Comparison of ENCODE assay signal across 1 cellular context in the genomic region with DNA sequence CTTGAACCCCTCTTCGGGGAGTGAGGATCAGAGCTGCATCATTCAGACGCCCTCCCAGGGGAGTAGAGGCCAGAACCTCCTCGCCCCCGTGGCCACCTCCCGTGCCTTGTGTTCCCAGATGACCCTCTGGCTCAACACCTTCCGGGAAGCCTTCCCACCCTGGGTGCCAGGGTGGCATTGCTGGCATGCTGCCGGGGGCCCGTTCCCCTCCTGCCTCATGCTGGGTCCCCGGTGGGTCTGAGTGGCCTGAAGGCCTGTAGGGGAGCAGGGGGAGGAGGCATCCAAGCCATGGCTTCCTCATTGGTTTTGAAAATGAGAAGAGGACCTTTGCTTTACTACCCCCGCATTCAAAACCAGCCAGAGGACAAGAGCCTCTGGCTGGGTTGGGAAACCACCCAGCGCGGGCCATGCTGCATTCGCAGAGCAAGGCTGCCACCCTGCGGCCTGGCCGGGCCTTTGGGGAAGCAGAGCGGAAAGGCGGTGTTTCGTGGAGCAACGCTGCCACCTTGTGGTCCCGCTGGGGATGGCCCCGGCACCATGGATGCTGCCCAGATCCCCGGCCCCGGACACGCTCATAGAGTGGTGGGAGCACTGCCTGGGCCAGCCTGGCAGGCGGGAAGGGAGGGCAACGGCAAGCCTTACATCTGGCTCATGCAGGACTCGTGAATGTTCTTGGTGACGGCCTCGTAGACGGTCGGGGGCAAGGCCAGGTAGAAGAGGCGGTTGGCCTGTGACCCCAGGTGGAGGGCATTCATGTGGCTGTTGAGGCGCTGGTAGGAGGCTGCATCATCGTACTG.
TF ChIP-seq lines count a peak whose summit lies in the region.

No MANE protein-coding gene starts in this region.

TF ChIP-seq in HEK293, 187 proteins besides CTCF, POLR2A, EP300 and RAD21 (continued from another document):
- TF ChIP-seq, protein P1, sequence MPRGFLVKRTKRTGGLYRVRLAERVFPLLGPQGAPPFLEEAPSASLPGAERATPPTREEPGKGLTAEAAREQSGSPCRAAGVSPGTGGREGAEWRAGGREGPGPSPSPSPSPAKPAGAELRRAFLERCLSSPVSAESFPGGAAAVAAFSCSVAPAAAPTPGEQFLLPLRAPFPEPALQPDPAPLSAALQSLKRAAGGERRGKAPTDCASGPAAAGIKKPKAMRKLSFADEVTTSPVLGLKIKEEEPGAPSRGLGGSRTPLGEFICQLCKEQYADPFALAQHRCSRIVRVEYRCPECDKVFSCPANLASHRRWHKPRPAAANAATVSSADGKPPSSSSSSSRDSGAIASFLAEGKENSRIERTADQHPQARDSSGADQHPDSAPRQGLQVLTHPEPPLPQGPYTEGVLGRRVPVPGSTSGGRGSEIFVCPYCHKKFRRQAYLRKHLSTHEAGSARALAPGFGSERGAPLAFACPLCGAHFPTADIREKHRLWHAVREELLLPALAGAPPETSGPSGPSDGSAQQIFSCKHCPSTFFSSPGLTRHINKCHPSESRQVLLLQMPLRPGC (tag by site-specific recombination; IDR thresholded peaks at IDR 0.05), result 0 out of 2 replicates have a peak, but pooled peaks have one; percentile 44
- TF ChIP-seq ZNF529 (tag by site-specific recombination; IDR thresholded peaks at IDR 0.05; ENCODE audit: insufficient replicate concordance) (no peak), ZBTB20 (tag by site-specific recombination; IDR thresholded peaks at IDR 0.05) (peak; percentile 47), ZBTB8A (tag by site-specific recombination; IDR thresholded peaks at IDR 0.05) (0 out of 2 replicates have a peak, but pooled peaks have one; percentile 17)
